In the genomic region with DNA sequence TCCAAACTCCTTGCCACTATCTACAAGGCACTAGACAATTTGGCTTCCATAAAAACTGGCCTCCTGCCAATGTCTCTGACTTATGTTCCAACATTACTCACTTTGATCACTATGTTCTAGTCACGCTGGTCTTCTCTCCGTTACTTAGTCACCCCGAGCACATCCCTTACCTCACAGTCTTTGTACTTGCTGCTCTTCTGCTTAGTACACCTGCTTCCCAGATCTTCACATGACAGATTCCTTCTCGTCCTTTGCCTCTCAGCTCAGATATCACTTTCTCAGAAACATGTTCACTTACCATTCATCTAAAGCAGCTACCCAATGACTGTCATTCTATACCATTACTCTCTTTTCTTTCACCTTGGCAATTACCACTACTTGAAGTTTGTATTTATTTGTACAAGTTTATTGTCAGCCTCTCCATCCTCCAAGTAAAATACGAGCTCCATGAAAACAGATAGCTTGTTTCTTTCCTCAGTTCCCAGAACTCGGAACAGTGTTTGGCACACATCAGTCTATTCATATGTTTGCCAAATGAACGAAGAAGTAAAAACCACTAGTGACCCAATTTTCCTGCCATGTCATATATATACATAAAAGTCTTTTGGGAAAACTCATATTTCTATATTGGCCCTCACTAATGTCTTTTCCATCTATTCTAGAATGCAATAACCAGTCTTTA, we compare ENCODE assay signal across 9 cellular contexts. TPM values are rescaled to one million over a fixed set of nuclear protein-coding genes. Genes with fewer than 3 reads are reported as not detected.
DNase-seq lines count a peak whose midpoint lies in the region; ATAC-seq, FAIRE-seq and TF ChIP-seq lines count a peak whose summit lies in the region.
"Had no signal": no experiment of that assay in that cellular context is flagged by ENCODE, and none has a peak within 500 bp of the region (broad histone marks: within the 10 kb centered on the region; RNA-seq: fewer than 3 reads in every experiment).

No MANE protein-coding gene starts in this region.

- no peaks in the 10 kb centered on the region for H3K9me1 ChIP-seq in endothelial cell of umbilical vein (replicated peaks; ENCODE audit: control insufficient read depth, extremely low read depth, insufficient read depth, low read length)

- ATAC-seq in GM19328 (IDR thresholded peaks at IDR 0.05; ENCODE audit: unreplicated experiment): no peak

- peak; percentile 65 for DNase-seq in Caki2 (ENCODE audit: low read depth)
- peak; percentile 4 for DNase-seq in NCI-H2029 treated with DMSO at 0.1 percent for 48 hours (lab: John Stamatoyannopoulos, UW)
- DNase-seq in endothelial cell of umbilical vein (ENCODE audit: low read depth, low spot score): peak; percentile 50
- DNase-seq in non-pigmented ciliary epithelial cell (ENCODE audit: low read depth): peak; percentile 89
- no peak for DNase-seq in NCI-H748 treated with DMSO at 0.1 percent for 48 hours (lab: John Stamatoyannopoulos, UW)
- DNase-seq in HK-2 (ENCODE audit: unreplicated experiment): no peak
- no peak for DNase-seq in NCI-H774 (lab: John Stamatoyannopoulos, UW)

- H2AFZ ChIP-seq in endothelial cell of umbilical vein (ENCODE audit: low read depth, low read length): no peak overlapping the region

- CTCF ChIA-PET in endothelial cell of umbilical vein (lab: Charles Lee): interaction anchor here (1.1 to 1.8 kb wide), 2 partner anchors 91 to 125 kb away, joined by 3 to 5 read pairs; no protein-coding TSS in a partner anchor

- no peak overlapping the region for H3K4me3 ChIP-seq in endothelial cell of umbilical vein (replicated peaks in 1 of 3; ENCODE audit: insufficient read depth in 1 of 3, low read depth in 1 of 3, low read length in 3 of 3)

- dilution Hi-C loops in endothelial cell of umbilical vein (cut with MboI; ENCODE audit: extremely low pct_ligation_motif_present, low sequenced_read_pairs): no loop called here

- POLR2A ChIA-PET in endothelial cell of umbilical vein (lab: Charles Lee): no interaction called here

- no peak overlapping the region for H3K9ac ChIP-seq in endothelial cell of umbilical vein (replicated peaks; ENCODE audit: extremely low read depth, insufficient read depth, low read length)

- intact Hi-C loops in endothelial cell of umbilical vein (cut with micrococcal nuclease): no loop called here

- TF ChIP-seq CTCF in endothelial cell of umbilical vein (IDR thresholded peaks at IDR 0.05; ENCODE audit: extremely low read depth in 1 of 2, insufficient read depth in 1 of 2, low read depth in 1 of 2, low read length in 2 of 2): no peak

- H3K79me2 ChIP-seq in endothelial cell of umbilical vein (ENCODE audit: control insufficient read depth, insufficient read depth, low read length): no peaks in the 10 kb centered on the region

- no peak for TF ChIP-seq POLR2A in endothelial cell of umbilical vein (IDR thresholded peaks at IDR 0.05; ENCODE audit: low read depth, low read length)

- H3K4me1 ChIP-seq in endothelial cell of umbilical vein (ENCODE audit: control insufficient read depth, extremely low read depth, insufficient read depth, low read length): no peaks in the 10 kb centered on the region

- no peaks in the 10 kb centered on the region for H4K20me1 ChIP-seq in endothelial cell of umbilical vein (replicated peaks; ENCODE audit: control insufficient read depth, extremely low read depth, insufficient read depth, low read length)

- FAIRE-seq in endothelial cell of umbilical vein (lab: Jason Lieb, UNC): peak; percentile 33

- in situ Hi-C loops in Caki2 (cut with HindIII; ENCODE audit: low pct_unique_long_range_greater_than_20kb, low sequenced_read_pairs): no loop called here

- no peaks in the 10 kb centered on the region for H3K27me3 ChIP-seq in endothelial cell of umbilical vein (ENCODE audit: control insufficient read depth in 2 of 2, insufficient read depth in 2 of 2, low read length in 2 of 2)

- H3K9me3 ChIP-seq in endothelial cell of umbilical vein (replicated peaks; ENCODE audit: control insufficient read depth, insufficient read depth, low read length): no peaks in the 10 kb centered on the region

- no peak overlapping the region for H3K4me2 ChIP-seq in endothelial cell of umbilical vein (ENCODE audit: insufficient read depth, low read length)

- no peaks in the 10 kb centered on the region for H3K36me3 ChIP-seq in endothelial cell of umbilical vein (ENCODE audit: control insufficient read depth in 2 of 2, extremely low read depth in 1 of 2, insufficient read depth in 2 of 2, low read length in 2 of 2)

- no peak overlapping the region for H3K27ac ChIP-seq in endothelial cell of umbilical vein (ENCODE audit: insufficient read depth, low read depth, low read length)
- H3K27ac ChIP-seq: HL-60 had no signal

- no TSS peak for BruUV-seq in endothelial cell of umbilical vein (replicated peaks; lab: Mats Ljungman, UMichigan)

TF ChIP-seq in endothelial cell of umbilical vein, 7 proteins besides CTCF, POLR2A, EP300 and RAD21:
- TF ChIP-seq POLR2AphosphoS5 (IDR thresholded peaks at IDR 0.05; ENCODE audit: insufficient read depth, low read depth, low read length): no peak
- no peak for TF ChIP-seq MYC (IDR thresholded peaks at IDR 0.05; ENCODE audit: low read depth, low read length)
- no peak for TF ChIP-seq EZH2 (IDR thresholded peaks at IDR 0.05; ENCODE audit: borderline replicate concordance, low read depth, low read length, severe bottlenecking)
- TF ChIP-seq, protein P1, sequence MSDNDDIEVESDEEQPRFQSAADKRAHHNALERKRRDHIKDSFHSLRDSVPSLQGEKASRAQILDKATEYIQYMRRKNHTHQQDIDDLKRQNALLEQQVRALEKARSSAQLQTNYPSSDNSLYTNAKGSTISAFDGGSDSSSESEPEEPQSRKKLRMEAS (IDR thresholded peaks at IDR 0.05; ENCODE audit: insufficient read depth, insufficient read length): no peak
- TF ChIP-seq FOS (IDR thresholded peaks at IDR 0.05; ENCODE audit: borderline replicate concordance, insufficient read depth, low read length): no peak
- no peak for TF ChIP-seq GATA2 (IDR thresholded peaks at IDR 0.05; ENCODE audit: insufficient read depth, insufficient read length, low read depth, low read length)
- no peak for TF ChIP-seq JUN (IDR thresholded peaks at IDR 0.05; ENCODE audit: borderline replicate concordance, insufficient read depth, insufficient read length, low read depth)

RNA-seq across cellular contexts. Expression of a gene that starts 5.9 kb away (rescaled TPM):
- 19.7 and 36.8 TPM in 2 replicates for total RNA-seq in Caki2 (2014; rRNA removed; shearing (Covaris generic); ENCODE audit: low replicate concordance)
- 3.6 and 3.8 TPM in 2 replicates for total RNA-seq in endothelial cell of umbilical vein
- 9.3 and 10.1 TPM in 2 replicates for polyA plus RNA-seq in endothelial cell of umbilical vein
- polyA plus RNA-seq in endothelial cell of umbilical vein (2011; cell fraction: cytosol; rRNA removed): 5.3 and 5.4 TPM in 2 replicates
- polyA plus RNA-seq in endothelial cell of umbilical vein (2011; cell fraction: nucleus; rRNA removed): 10.4 and 10.8 TPM in 2 replicates
- 2.2 and 3.6 TPM in 2 replicates for polyA plus RNA-seq in endothelial cell of umbilical vein (2012)
- polyA minus RNA-seq in endothelial cell of umbilical vein: 19.7 and 21.4 TPM in 2 replicates
- 27.1 TPM for polyA minus RNA-seq in endothelial cell of umbilical vein (2011; cell fraction: cytosol; rRNA and poly(A)+ RNA removed)
- polyA minus RNA-seq in endothelial cell of umbilical vein (2011; cell fraction: nucleus; rRNA and poly(A)+ RNA removed): 5.4 and 6.3 TPM in 2 replicates

Comparison
In these comparisons a context has a peak if more than half of its experiments do, and no peak if none do; other contexts are left out.
1. DNase-seq: peak in Caki2 (single experiment), NCI-H2029 treated with DMSO at 0.1 percent for 48 hours (single experiment), endothelial cell of umbilical vein (single experiment) and non-pigmented ciliary epithelial cell (single experiment); none in NCI-H748 treated with DMSO at 0.1 percent for 48 hours (single experiment), HK-2 (single experiment) and NCI-H774 (single experiment).